In genomic region chr7:6718124-6718523, GRCh38 we compare ENCODE assay signal across 1 cellular context.
TF ChIP-seq lines count a peak whose summit lies in the region.

No MANE protein-coding gene starts in this region.

TF ChIP-seq in SK-N-SH, 30 proteins besides CTCF, POLR2A, EP300 and RAD21 (continued from another document):
- no peak for TF ChIP-seq REST (IDR thresholded peaks at IDR 0.05; ENCODE audit: low read depth, low read length)
- TF ChIP-seq YY1 (IDR thresholded peaks at IDR 0.05; ENCODE audit: low read depth): no peak
- no peak for TF ChIP-seq CHD2 (IDR thresholded peaks at IDR 0.05; ENCODE audit: low read length, partially characterized antibody)
